8 cellular contexts compared by ENCODE assay signal in the genomic region with DNA sequence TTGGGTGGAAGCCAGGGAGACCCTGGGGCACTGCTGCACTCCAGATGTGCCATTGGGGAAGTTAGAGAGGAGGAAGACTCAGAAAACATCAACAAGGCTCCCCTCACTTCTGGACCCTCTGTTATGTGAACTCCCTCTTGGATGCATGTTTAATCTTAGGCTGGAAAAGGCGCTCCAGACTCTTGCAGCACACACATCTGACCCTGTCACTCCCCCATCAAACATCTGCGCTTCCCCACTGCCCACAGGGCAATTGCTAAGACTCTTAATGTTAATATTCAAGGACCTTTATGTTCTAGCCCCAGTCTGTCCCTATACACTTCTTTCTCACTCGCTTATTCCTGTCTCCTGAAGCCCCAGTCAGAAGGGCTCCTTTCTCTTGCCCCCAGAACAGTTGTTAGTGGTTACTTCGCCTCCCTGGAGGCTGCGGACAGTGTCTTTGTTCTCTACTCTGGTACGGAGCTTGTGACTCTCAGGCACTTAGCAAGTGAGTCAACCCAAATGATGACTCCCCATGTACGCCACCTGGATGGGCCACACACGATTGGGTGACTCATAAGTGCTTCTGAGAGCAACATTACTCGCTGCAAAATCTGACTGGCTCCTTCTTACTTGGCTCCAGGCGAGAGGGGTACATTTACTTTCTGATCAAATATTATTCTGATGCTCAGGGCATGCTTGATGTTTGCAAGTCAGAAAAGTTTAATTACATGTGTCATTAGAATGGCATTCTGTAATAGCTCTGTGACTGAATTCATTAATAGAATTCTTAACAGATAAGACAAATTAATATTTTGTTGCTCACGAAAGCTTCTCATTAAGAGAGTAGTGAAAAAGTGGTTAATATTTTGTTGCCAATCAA.
DNase-seq lines count a peak whose midpoint lies in the region; ATAC-seq and TF ChIP-seq lines count a peak whose summit lies in the region.

No MANE protein-coding gene starts in this region.

- no peak overlapping the region for H3K23ac ChIP-seq in neuronal stem cell (ENCODE audit: low read depth, low read length, poor library complexity)

- peak overlapping the region; percentile 62 for H2AFZ ChIP-seq in neuronal stem cell (ENCODE audit: low read length)

- no peak overlapping the region for H2AK5ac ChIP-seq in neuronal stem cell (ENCODE audit: low read depth, low read length)

- H3K4me3 ChIP-seq in adipocyte (ENCODE audit: low read length), result no peak overlapping the region
- H3K4me3 ChIP-seq in neuronal stem cell (ENCODE audit: low read length in 2 of 2), result no peak overlapping the region
- no peak overlapping the region for H3K4me3 ChIP-seq in coronary artery

- H3K27ac ChIP-seq in neuronal stem cell (replicated peaks; ENCODE audit: low read length) (no peak overlapping the region), coronary artery (no peak overlapping the region)

- H3K4me1 ChIP-seq in adipocyte (ENCODE audit: control insufficient read depth, insufficient read depth, low read length), result peaks cover 3% of the 10 kb centered on the region
- peaks cover 3 to 7% of the 10 kb centered on the region in 2 donors for H3K4me1 ChIP-seq in neuronal stem cell (ENCODE audit: control insufficient read depth in 2 of 2, insufficient read depth in 1 of 2, low read depth in 1 of 2, low read length in 2 of 2)

- WGBS in neuronal stem cell (ENCODE audit: extremely low coverage in 2 of 2, insufficient read length in 2 of 2, insufficient replicate concordance in 1 of 2), 2 donors, result no CpG with 5 or more reads among the region's 11 CpGs

- no peak overlapping the region for H2BK12ac ChIP-seq in neuronal stem cell (ENCODE audit: low read length)

- ATAC-seq in GM18867 (IDR thresholded peaks at IDR 0.05; ENCODE audit: unreplicated experiment) (peak; percentile 40), GM21825 (IDR thresholded peaks at IDR 0.05; ENCODE audit: unreplicated experiment) (no peak)

- no peak overlapping the region for H3K14ac ChIP-seq in neuronal stem cell (ENCODE audit: low read length)

- no peak overlapping the region for H2BK120ac ChIP-seq in neuronal stem cell (ENCODE audit: low read depth, low read length)

- H3K9ac ChIP-seq in adipocyte (ENCODE audit: low read length) (no peak overlapping the region), neuronal stem cell (ENCODE audit: low read depth, low read length, poor library complexity) (no peak overlapping the region)

- no peak overlapping the region for H3K18ac ChIP-seq in neuronal stem cell (ENCODE audit: low read length)

- H3K79me1 ChIP-seq in neuronal stem cell (ENCODE audit: low read depth, low read length), result no peaks in the 10 kb centered on the region

- H3K4ac ChIP-seq in neuronal stem cell (ENCODE audit: low read length), result no peak overlapping the region

- no peak overlapping the region for H3K4me2 ChIP-seq in neuronal stem cell (ENCODE audit: insufficient read depth, low read length, poor library complexity, severe bottlenecking)

- no peak overlapping the region for H2BK15ac ChIP-seq in neuronal stem cell (ENCODE audit: low read length)

- H3K36me3 ChIP-seq in adipocyte (ENCODE audit: control insufficient read depth, insufficient read depth, low read length, severe bottlenecking), result no peaks in the 10 kb centered on the region
- H3K36me3 ChIP-seq in neuronal stem cell (replicated peaks in 1 of 2; ENCODE audit: control insufficient read depth in 2 of 2, insufficient read depth in 2 of 2, low read length in 2 of 2), result no peaks in the 10 kb centered on the region

- no peak for TF ChIP-seq CTCF in coronary artery (IDR thresholded peaks at IDR 0.05)

- no peak overlapping the region for H2BK5ac ChIP-seq in neuronal stem cell (ENCODE audit: low read length)

- no peak overlapping the region for H4K91ac ChIP-seq in neuronal stem cell (ENCODE audit: low read depth, low read length, poor library complexity)

- no peaks in the 10 kb centered on the region for H3K9me3 ChIP-seq in adipocyte (ENCODE audit: control insufficient read depth, low read length)
- H3K9me3 ChIP-seq in neuronal stem cell (replicated peaks in 1 of 2; ENCODE audit: control insufficient read depth in 2 of 2, insufficient read depth in 1 of 2, low read depth in 1 of 2, low read length in 2 of 2), result no peaks in the 10 kb centered on the region

- DNase-seq in MV-4-11 (lab: John Stamatoyannopoulos, UW), result peak; percentile 29
- DNase-seq in adipocyte (ENCODE audit: low read depth), result peak; percentile 44
- no peak for DNase-seq in neuronal stem cell (ENCODE audit: low spot score)
- no peak for DNase-seq in effector CD4-positive, alpha-beta T cell
- DNase-seq in NCI-H524 treated with DMSO at 0.1 percent for 48 hours (lab: John Stamatoyannopoulos, UW), result no peak
- no peak for DNase-seq in coronary artery (ENCODE audit: low spot score)

- H3K27me3 ChIP-seq in adipocyte (replicated peaks; ENCODE audit: control insufficient read depth, insufficient read depth, low read length) (peaks cover 22% of the 10 kb centered on the region), neuronal stem cell (ENCODE audit: control insufficient read depth in 3 of 3, insufficient read depth in 3 of 3, low read depth in 1 of 3, low read length in 3 of 3) (peaks cover 0 to 2% (median 0%) of the 10 kb centered on the region in 3 experiments)

- no peak overlapping the region for H4K8ac ChIP-seq in neuronal stem cell (ENCODE audit: low read depth, low read length)

Comparison
In these comparisons a context has a peak if more than half of its experiments do, and no peak if none do; other contexts are left out.
1. DNase-seq: peak in MV-4-11 (single experiment) and adipocyte (single experiment); none in neuronal stem cell (single experiment), effector CD4-positive, alpha-beta T cell (single experiment), NCI-H524 treated with DMSO at 0.1 percent for 48 hours (single experiment) and coronary artery (single experiment).